Comparison of ENCODE assay signal across 15 cellular contexts in genomic region chr11:10261821-10262220, GRCh38. TPM values are rescaled to one million over a fixed set of nuclear protein-coding genes. Genes with fewer than 3 reads are reported as not detected.
DNase-seq lines count a peak whose midpoint lies in the region; ATAC-seq, FAIRE-seq and TF ChIP-seq lines count a peak whose summit lies in the region.
"Had no signal": no experiment of that assay in that cellular context is flagged by ENCODE, and none has a peak within 500 bp of the region (broad histone marks: within the 10 kb centered on the region; RNA-seq: fewer than 3 reads in every experiment).

No MANE protein-coding gene starts in this region.

- H3F3A ChIP-seq in PC-3 (ENCODE audit: low read length, unreplicated experiment): no peaks in the 10 kb centered on the region

- no peak overlapping the region for H2AFZ ChIP-seq in PC-3 (ENCODE audit: low read length)

- H3K9me3 Mint-ChIP-seq in CD4-positive, alpha-beta memory T cell: peaks cover 0 to 1% (median 0%) of the 10 kb centered on the region in 8 donors

- no peak overlapping the region for H3K27ac Mint-ChIP-seq in CD4-positive, alpha-beta memory T cell

- peaks cover 0 to 9% (median 3%) of the 10 kb centered on the region in 4 donors for H3K4me1 Mint-ChIP-seq in CD4-positive, alpha-beta memory T cell

- no peak overlapping the region for H3K9ac ChIP-seq in PC-3 (ENCODE audit: low read length)
- H3K9ac ChIP-seq: KMS-11 had no signal

- no peak overlapping the region for H3K4me2 ChIP-seq in PC-3 (ENCODE audit: low read length)
- H3K4me2 ChIP-seq: KMS-11 had no signal

- no TSS peak for BruUV-seq in PC-3 (replicated peaks; lab: Mats Ljungman, UMichigan)

- no peak for TF ChIP-seq CTCF in PC-3 (conservative IDR thresholded peaks at IDR 0.05; ENCODE audit: low read depth, low read length)
- TF ChIP-seq CTCF in bronchial epithelial cell (IDR thresholded peaks at IDR 0.05; ENCODE audit: insufficient read depth, low read length, severe bottlenecking): no peak

- H3K4me1 ChIP-seq in PC-3 (ENCODE audit: insufficient read depth, low read length): peaks cover 9% of the 10 kb centered on the region
- H3K4me1 ChIP-seq in CD4-positive, alpha-beta memory T cell (ENCODE audit: insufficient read depth, low read length): no peaks in the 10 kb centered on the region

- H3K9me3 ChIP-seq in PC-3 (ENCODE audit: low read length): no peaks in the 10 kb centered on the region
- H3K9me3 ChIP-seq in CD4-positive, alpha-beta memory T cell (ENCODE audit: control insufficient read depth in 1 of 2, low read length in 2 of 2): no peaks in the 10 kb centered on the region

- POLR2A ChIA-PET in PC-3 (lab: Charles Lee; ENCODE audit: unreplicated experiment): no interaction called here
- POLR2A ChIA-PET in CD4-positive, alpha-beta memory T cell (lab: Charles Lee; ENCODE audit: partially characterized antibody): no interaction called here

- H3K4me3 ChIP-seq in PC-3 (ENCODE audit: low read length): no peak overlapping the region
- H3K4me3 ChIP-seq in bronchial epithelial cell (ENCODE audit: low read depth, low read length): no peak overlapping the region
- H3K4me3 ChIP-seq in CD4-positive, alpha-beta memory T cell (ENCODE audit: low read length in 2 of 2): no peak overlapping the region

- ATAC-seq in PC-3: no peak; the same call in 1 of the 2 replicates
- no peak for ATAC-seq in GM21717 (IDR thresholded peaks at IDR 0.05; ENCODE audit: unreplicated experiment)

- peaks cover 0 to 4% of the 10 kb centered on the region in 2 donors for H3K36me3 Mint-ChIP-seq in CD4-positive, alpha-beta memory T cell

- FAIRE-seq in bronchial epithelial cell (lab: Jason Lieb, UNC): no peak

- H3K36me3 ChIP-seq in PC-3 (ENCODE audit: low read depth, low read length) (no peaks in the 10 kb centered on the region), bronchial epithelial cell (ENCODE audit: control insufficient read depth, insufficient read depth, low read length) (no peaks in the 10 kb centered on the region)
- H3K36me3 ChIP-seq in CD4-positive, alpha-beta memory T cell (ENCODE audit: insufficient read depth, low read length): no peaks in the 10 kb centered on the region

- H4K20me1 ChIP-seq in PC-3 (ENCODE audit: low read length): no peaks in the 10 kb centered on the region

- DNase-seq in ELR (ENCODE audit: low read depth) (peak; percentile 66), PC-3 (peak; percentile 25), bronchial epithelial cell (ENCODE audit: low read depth) (peak; percentile 31), iris pigment epithelial cell (ENCODE audit: low read depth) (peak; percentile 31), HuH-7 (ENCODE audit: low spot score) (no peak), ecto neural progenitor cell (ENCODE audit: low spot score) (no peak)
- DNase-seq in CD4-positive, alpha-beta memory T cell: no peak
- DNase-seq: NCI-H1105, NCI-H187, NCI-H69, SHP77 treated with DMSO at 0.1 percent for 48 hours, SW 1271 had no signal

- H3K27ac ChIP-seq in PC-3 (ENCODE audit: low read length): no peak overlapping the region
- no peak overlapping the region for H3K27ac ChIP-seq in CD4-positive, alpha-beta memory T cell (ENCODE audit: low read depth, low read length)
- H3K27ac ChIP-seq: HL-60, KMS-11 had no signal

- H3K27me3 Mint-ChIP-seq in CD4-positive, alpha-beta memory T cell: peaks cover 0 to 1% of the 10 kb centered on the region in 2 donors

- no peaks in the 10 kb centered on the region for H3K9me2 ChIP-seq in PC-3 (replicated peaks; ENCODE audit: low read length)

- no peak overlapping the region for H3K4me3 Mint-ChIP-seq in CD4-positive, alpha-beta memory T cell

- intact Hi-C loops in PC-3 (cut with micrococcal nuclease): no loop called here
- intact Hi-C loops in CD4-positive, alpha-beta memory T cell (cut with micrococcal nuclease): no loop called here

- CTCF ChIA-PET in PC-3 (lab: Charles Lee): no interaction called here
- CTCF ChIA-PET in CD4-positive, alpha-beta memory T cell (lab: Charles Lee; ENCODE audit: partially characterized antibody): no interaction called here

- peaks cover 35% of the 10 kb centered on the region for H3K79me2 ChIP-seq in PC-3 (ENCODE audit: low read length)

- H3K27me3 ChIP-seq in PC-3 (ENCODE audit: low read length): no peaks in the 10 kb centered on the region
- H3K27me3 ChIP-seq in bronchial epithelial cell (ENCODE audit: control insufficient read depth, insufficient read depth, low read length): no peaks in the 10 kb centered on the region
- H3K27me3 ChIP-seq in CD4-positive, alpha-beta memory T cell (ENCODE audit: insufficient read depth, low read length): no peaks in the 10 kb centered on the region

RNA-seq across cellular contexts. Expression of gene SBF2, which starts 32.2 kb away (rescaled TPM):
- total RNA-seq in PC-3 (2014; rRNA removed) (30.3 and 31.3 TPM in 2 replicates), bronchial epithelial cell (24.0 and 25.3 TPM in 2 replicates)
- total RNA-seq in CD4-positive, alpha-beta memory T cell: 10 to 100 TPM; 13.8 to 15.4 TPM
- 1 to 10 TPM in 1 of 2 donors, under 1 TPM in 1; 0.50 to 6.7 TPM for polyA plus RNA-seq in CD4-positive, alpha-beta memory T cell

RNA-seq across cellular contexts. Expression of gene ADM, which starts 43.1 kb away (rescaled TPM):
- total RNA-seq in PC-3 (2014; rRNA removed) (68.0 and 82.5 TPM in 2 replicates), bronchial epithelial cell (169 and 210 TPM in 2 replicates)
- total RNA-seq in CD4-positive, alpha-beta memory T cell: under 1 TPM; 0.49 to 0.53 TPM
- under 1 TPM in 1 of 2 donors, not detected in 1; 0.31 TPM for polyA plus RNA-seq in CD4-positive, alpha-beta memory T cell

Comparison
In these comparisons a context has a peak if more than half of its experiments do, and no peak if none do; other contexts are left out.
1. DNase-seq: peak in ELR (single experiment), PC-3 (single experiment), bronchial epithelial cell (single experiment) and iris pigment epithelial cell (single experiment); none in CD4-positive, alpha-beta memory T cell (0 of 5), HuH-7 (single experiment) and ecto neural progenitor cell (single experiment).
2. RNA of gene ADM, which starts 43.1 kb away (total RNA-seq): 169 to 210 TPM in bronchial epithelial cell and 68.0 to 82.5 TPM in PC-3; 0.49 to 0.53 TPM in CD4-positive, alpha-beta memory T cell; every median in the first group is over 10 times any median in the second.